In genomic region chr19:35266904-35267817, GRCh38 we compare ENCODE assay signal across 1 cellular context.
TF ChIP-seq lines count a peak whose summit lies in the region.

No MANE protein-coding gene starts in this region.

TF ChIP-seq in HEK293, 187 proteins besides CTCF, POLR2A, EP300 and RAD21 (continued from another document and continues in another):
- TF ChIP-seq, protein P1, sequence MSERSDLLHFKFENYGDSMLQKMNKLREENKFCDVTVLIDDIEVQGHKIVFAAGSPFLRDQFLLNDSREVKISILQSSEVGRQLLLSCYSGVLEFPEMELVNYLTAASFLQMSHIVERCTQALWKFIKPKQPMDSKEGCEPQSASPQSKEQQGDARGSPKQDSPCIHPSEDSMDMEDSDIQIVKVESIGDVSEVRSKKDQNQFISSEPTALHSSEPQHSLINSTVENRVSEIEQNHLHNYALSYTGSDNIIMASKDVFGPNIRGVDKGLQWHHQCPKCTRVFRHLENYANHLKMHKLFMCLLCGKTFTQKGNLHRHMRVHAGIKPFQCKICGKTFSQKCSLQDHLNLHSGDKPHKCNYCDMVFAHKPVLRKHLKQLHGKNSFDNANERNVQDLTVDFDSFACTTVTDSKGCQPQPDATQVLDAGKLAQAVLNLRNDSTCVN (tag by site-specific recombination; optimal IDR thresholded peaks at IDR 0.05): peak; percentile 84
- peak; percentile 34; the same call in 1 of the 2 replicates for TF ChIP-seq SCRT2 (tag by site-specific recombination; IDR thresholded peaks at IDR 0.05)
- no peak for TF ChIP-seq RBAK (tag by site-specific recombination; IDR thresholded peaks at IDR 0.05)
- TF ChIP-seq ZNF223 (tag by site-specific recombination; IDR thresholded peaks at IDR 0.05): peak; percentile 36; the same call in 1 of the 2 replicates
- TF ChIP-seq KLF1 (tag by site-specific recombination; IDR thresholded peaks at IDR 0.05): peak; percentile 46
- no peak for TF ChIP-seq ZNF449 (tag by site-specific recombination; IDR thresholded peaks at IDR 0.05)
- peak; percentile 99 for TF ChIP-seq ZFHX2 (tag by site-specific recombination; conservative IDR thresholded peaks at IDR 0.05)
- TF ChIP-seq ZXDB (tag by site-specific recombination; IDR thresholded peaks at IDR 0.05): peak; percentile 77
- no peak for TF ChIP-seq ZNF473 (tag by site-specific recombination; IDR thresholded peaks at IDR 0.05)
- TF ChIP-seq, protein P2, sequence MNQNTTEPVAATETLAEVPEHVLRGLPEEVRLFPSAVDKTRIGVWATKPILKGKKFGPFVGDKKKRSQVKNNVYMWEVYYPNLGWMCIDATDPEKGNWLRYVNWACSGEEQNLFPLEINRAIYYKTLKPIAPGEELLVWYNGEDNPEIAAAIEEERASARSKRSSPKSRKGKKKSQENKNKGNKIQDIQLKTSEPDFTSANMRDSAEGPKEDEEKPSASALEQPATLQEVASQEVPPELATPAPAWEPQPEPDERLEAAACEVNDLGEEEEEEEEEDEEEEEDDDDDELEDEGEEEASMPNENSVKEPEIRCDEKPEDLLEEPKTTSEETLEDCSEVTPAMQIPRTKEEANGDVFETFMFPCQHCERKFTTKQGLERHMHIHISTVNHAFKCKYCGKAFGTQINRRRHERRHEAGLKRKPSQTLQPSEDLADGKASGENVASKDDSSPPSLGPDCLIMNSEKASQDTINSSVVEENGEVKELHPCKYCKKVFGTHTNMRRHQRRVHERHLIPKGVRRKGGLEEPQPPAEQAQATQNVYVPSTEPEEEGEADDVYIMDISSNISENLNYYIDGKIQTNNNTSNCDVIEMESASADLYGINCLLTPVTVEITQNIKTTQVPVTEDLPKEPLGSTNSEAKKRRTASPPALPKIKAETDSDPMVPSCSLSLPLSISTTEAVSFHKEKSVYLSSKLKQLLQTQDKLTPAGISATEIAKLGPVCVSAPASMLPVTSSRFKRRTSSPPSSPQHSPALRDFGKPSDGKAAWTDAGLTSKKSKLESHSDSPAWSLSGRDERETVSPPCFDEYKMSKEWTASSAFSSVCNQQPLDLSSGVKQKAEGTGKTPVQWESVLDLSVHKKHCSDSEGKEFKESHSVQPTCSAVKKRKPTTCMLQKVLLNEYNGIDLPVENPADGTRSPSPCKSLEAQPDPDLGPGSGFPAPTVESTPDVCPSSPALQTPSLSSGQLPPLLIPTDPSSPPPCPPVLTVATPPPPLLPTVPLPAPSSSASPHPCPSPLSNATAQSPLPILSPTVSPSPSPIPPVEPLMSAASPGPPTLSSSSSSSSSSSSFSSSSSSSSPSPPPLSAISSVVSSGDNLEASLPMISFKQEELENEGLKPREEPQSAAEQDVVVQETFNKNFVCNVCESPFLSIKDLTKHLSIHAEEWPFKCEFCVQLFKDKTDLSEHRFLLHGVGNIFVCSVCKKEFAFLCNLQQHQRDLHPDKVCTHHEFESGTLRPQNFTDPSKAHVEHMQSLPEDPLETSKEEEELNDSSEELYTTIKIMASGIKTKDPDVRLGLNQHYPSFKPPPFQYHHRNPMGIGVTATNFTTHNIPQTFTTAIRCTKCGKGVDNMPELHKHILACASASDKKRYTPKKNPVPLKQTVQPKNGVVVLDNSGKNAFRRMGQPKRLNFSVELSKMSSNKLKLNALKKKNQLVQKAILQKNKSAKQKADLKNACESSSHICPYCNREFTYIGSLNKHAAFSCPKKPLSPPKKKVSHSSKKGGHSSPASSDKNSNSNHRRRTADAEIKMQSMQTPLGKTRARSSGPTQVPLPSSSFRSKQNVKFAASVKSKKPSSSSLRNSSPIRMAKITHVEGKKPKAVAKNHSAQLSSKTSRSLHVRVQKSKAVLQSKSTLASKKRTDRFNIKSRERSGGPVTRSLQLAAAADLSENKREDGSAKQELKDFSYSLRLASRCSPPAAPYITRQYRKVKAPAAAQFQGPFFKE (tag by site-specific recombination; IDR thresholded peaks at IDR 0.05; ENCODE audit: borderline replicate concordance): peak; percentile 94; the same call in 1 of the 2 replicates
- 0 out of 2 replicates have a peak, but pooled peaks have one; percentile 9 for TF ChIP-seq ZBTB6 (tag by site-specific recombination; IDR thresholded peaks at IDR 0.05)
- peak; percentile 86; the same call in 1 of the 2 replicates for TF ChIP-seq ZBTB7A (tag by site-specific recombination; IDR thresholded peaks at IDR 0.05; ENCODE audit: low read depth)
- peak; percentile 93 for TF ChIP-seq SP3 (tag by site-specific recombination; IDR thresholded peaks at IDR 0.05)
- peak; percentile 48; the same call in 1 of the 2 replicates for TF ChIP-seq ZNF169 (tag by site-specific recombination; IDR thresholded peaks at IDR 0.05)
- peak; percentile 19 for TF ChIP-seq PATZ1 (tag by site-specific recombination; IDR thresholded peaks at IDR 0.05)
- TF ChIP-seq ZBTB17 (tag by site-specific recombination; IDR thresholded peaks at IDR 0.05): peak; percentile 70; the same call in 1 of the 2 replicates
- peak; percentile 20; the same call in 1 of the 2 replicates for TF ChIP-seq ZNF777 (tag by site-specific recombination; IDR thresholded peaks at IDR 0.05; ENCODE audit: borderline replicate concordance)
- peak; percentile 69 for TF ChIP-seq ZIC2 (tag by site-specific recombination; IDR thresholded peaks at IDR 0.05)
- TF ChIP-seq, protein P3, sequence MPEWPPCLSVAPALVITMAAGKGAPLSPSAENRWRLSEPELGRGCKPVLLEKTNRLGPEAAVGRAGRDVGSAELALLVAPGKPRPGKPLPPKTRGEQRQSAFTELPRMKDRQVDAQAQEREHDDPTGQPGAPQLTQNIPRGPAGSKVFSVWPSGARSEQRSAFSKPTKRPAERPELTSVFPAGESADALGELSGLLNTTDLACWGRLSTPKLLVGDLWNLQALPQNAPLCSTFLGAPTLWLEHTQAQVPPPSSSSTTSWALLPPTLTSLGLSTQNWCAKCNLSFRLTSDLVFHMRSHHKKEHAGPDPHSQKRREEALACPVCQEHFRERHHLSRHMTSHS (tag by site-specific recombination; IDR thresholded peaks at IDR 0.05): no peak
- peak; percentile 34 for TF ChIP-seq WT1 (tag by site-specific recombination; IDR thresholded peaks at IDR 0.05)
- TF ChIP-seq ZFP37 (tag by site-specific recombination; IDR thresholded peaks at IDR 0.05): peak; percentile 76
- no peak for TF ChIP-seq ZFP41 (tag by site-specific recombination; IDR thresholded peaks at IDR 0.05; ENCODE audit: borderline replicate concordance)
- TF ChIP-seq ZNF639 (tag by site-specific recombination; IDR thresholded peaks at IDR 0.05): 0 out of 2 replicates have a peak, but pooled peaks have one; percentile 30
- peak; percentile 51; the same call in 1 of the 2 replicates for TF ChIP-seq ZNF837 (tag by site-specific recombination; IDR thresholded peaks at IDR 0.05)
- TF ChIP-seq, protein P4, sequence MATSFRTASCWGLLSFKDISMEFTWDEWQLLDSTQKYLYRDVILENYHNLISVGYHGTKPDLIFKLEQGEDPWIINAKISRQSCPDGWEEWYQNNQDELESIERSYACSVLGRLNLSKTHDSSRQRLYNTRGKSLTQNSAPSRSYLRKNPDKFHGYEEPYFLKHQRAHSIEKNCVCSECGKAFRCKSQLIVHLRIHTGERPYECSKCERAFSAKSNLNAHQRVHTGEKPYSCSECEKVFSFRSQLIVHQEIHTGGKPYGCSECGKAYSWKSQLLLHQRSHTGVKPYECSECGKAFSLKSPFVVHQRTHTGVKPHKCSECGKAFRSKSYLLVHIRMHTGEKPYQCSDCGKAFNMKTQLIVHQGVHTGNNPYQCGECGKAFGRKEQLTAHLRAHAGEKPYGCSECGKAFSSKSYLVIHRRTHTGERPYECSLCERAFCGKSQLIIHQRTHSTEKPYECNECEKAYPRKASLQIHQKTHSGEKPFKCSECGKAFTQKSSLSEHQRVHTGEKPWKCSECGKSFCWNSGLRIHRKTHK (tag by site-specific recombination; IDR thresholded peaks at IDR 0.05): no peak
- no peak; the same call in 1 of the 2 replicates for TF ChIP-seq ZBTB11 (tag by site-specific recombination; conservative IDR thresholded peaks at IDR 0.05; ENCODE audit: low read depth)
- TF ChIP-seq, protein P5, sequence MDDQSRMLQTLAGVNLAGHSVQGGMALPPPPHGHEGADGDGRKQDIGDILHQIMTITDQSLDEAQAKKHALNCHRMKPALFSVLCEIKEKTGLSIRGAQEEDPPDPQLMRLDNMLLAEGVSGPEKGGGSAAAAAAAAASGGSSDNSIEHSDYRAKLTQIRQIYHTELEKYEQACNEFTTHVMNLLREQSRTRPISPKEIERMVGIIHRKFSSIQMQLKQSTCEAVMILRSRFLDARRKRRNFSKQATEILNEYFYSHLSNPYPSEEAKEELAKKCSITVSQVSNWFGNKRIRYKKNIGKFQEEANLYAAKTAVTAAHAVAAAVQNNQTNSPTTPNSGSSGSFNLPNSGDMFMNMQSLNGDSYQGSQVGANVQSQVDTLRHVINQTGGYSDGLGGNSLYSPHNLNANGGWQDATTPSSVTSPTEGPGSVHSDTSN (CRISPR knock-in tag; IDR thresholded peaks at IDR 0.05): no peak
- TF ChIP-seq ZNF24 (tag by site-specific recombination; IDR thresholded peaks at IDR 0.05): peak; percentile 15; the same call in 1 of the 2 replicates
- TF ChIP-seq ZNF768 (tag by site-specific recombination; IDR thresholded peaks at IDR 0.05): no peak; the same call in 1 of the 2 replicates
- no peak for TF ChIP-seq ZNF701 (tag by site-specific recombination; IDR thresholded peaks at IDR 0.05)
- peak; percentile 83 for TF ChIP-seq IKZF3 (tag by site-specific recombination; IDR thresholded peaks at IDR 0.05)
- TF ChIP-seq GLI4 (tag by site-specific recombination; IDR thresholded peaks at IDR 0.05): peak; percentile 38; the same call in 1 of the 2 replicates
- 0 out of 2 replicates have a peak, but pooled peaks have one; percentile 6 for TF ChIP-seq ZNF138 (tag by site-specific recombination; IDR thresholded peaks at IDR 0.05; ENCODE audit: borderline replicate concordance)
- TF ChIP-seq ZNF747 (tag by site-specific recombination; IDR thresholded peaks at IDR 0.05): no peak
